Comparison of ENCODE assay signal across 8 cellular contexts in the genomic region with DNA sequence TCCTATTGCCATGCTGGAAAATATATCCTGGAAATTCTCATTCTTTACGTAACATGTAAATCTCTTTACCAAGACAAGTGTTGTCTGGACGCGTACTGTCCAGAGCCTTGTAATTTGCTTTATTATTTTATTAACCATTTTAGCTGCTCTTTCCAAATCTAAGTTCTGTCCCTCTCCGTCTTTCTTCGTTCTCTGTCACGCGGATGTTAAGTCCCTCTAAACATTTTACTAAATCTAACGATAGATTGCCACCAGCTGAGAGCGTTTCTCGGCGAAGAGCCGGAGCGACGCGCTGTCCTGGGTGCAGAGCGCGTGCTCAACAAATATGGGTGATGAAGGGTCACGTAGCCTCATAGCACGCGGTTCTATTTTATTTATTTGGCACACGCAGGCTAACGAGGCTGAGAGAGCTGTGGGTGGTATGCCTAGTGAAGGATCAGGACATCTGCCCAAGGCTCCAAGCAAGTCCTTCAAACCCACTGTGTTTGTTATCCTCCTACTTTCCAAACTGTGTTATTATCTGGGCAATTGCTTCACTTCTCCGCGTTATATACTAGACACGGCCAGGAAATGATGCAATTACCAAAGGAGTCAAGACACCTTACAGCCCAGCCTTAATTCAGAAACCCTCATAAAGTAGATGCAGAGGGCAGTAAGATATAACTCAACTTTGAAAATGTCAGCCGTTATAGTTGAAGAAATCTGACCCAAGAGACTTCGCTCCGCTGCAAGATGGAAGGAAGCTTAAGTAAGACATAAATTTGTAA. TPM values are rescaled to one million over a fixed set of nuclear protein-coding genes. Genes with fewer than 3 reads are reported as not detected.
A peak's percentile ranks its signal among the peaks of the same experiment; 100 is the strongest.
DNase-seq lines count a peak whose midpoint lies in the region; ATAC-seq and TF ChIP-seq lines count a peak whose summit lies in the region.

No MANE protein-coding gene starts in this region.

- H3K4me3 Mint-ChIP-seq in activated CD8-positive, alpha-beta T cell treated with anti-CD3 and anti-CD28 coated beads, Interleukin-2, amount 10 ng/mL, durations not matched to agents 7 days and 5 days: no peak overlapping the region

- CTCF ChIA-PET in activated CD8-positive, alpha-beta T cell treated with anti-CD3 and anti-CD28 coated beads, Interleukin-2, amount 10 ng/mL, durations not matched to agents 7 days and 5 days (lab: Charles Lee): interaction anchor here (0.7 to 5.4 kb wide), 18 partner anchors 10 to 588 kb away, joined by 3 to 122 read pairs (median 4); a partner anchor contains a TSS

- H3K9me3 ChIP-seq in mucosa of stomach (ENCODE audit: control insufficient read depth, low read length): no peaks in the 10 kb centered on the region
- H3K9me3 ChIP-seq in stomach: no peaks in the 10 kb centered on the region

- peaks cover 11% of the 10 kb centered on the region for H3K4me1 Mint-ChIP-seq in activated CD8-positive, alpha-beta T cell treated with anti-CD3 and anti-CD28 coated beads, Interleukin-2, amount 10 ng/mL, durations not matched to agents 7 days and 5 days (ENCODE audit: low read depth)

- TF ChIP-seq CTCF in stomach (IDR thresholded peaks at IDR 0.05): no peak

- DNase-seq in COLO668 (lab: John Stamatoyannopoulos, UW; ENCODE audit: unreplicated experiment) (peak; percentile 51), NCI-H82 treated with DMSO at 0.1 percent for 48 hours (lab: John Stamatoyannopoulos, UW; ENCODE audit: unreplicated experiment) (peak; percentile 84), epithelial cell of prostate (ENCODE audit: low read depth, low spot score) (no peak), stomach (peak; percentile 52)
- DNase-seq in activated CD8-positive, alpha-beta T cell treated with anti-CD3 and anti-CD28 coated beads, Interleukin-2, amount 10 ng/mL, durations not matched to agents 7 days and 5 days: peak; percentile 67

- 0 to 1% (median 0%) methylated on average over 25 to 28 of the region's 28 CpGs for WGBS in stomach, 5 donors

- no peaks in the 10 kb centered on the region for H3K9me3 Mint-ChIP-seq in activated CD8-positive, alpha-beta T cell treated with anti-CD3 and anti-CD28 coated beads, Interleukin-2, amount 10 ng/mL, durations not matched to agents 7 days and 5 days (ENCODE audit: insufficient read depth)

- H3K4me3 ChIP-seq in mucosa of stomach (ENCODE audit: low read length) (peak overlapping the region; percentile 64), stomach (peak overlapping the region; percentile 42 to 59 (median 57))

- H3K27ac ChIP-seq in epithelial cell of prostate: peak overlapping the region; percentile 97
- peak overlapping the region; percentile 90 to 97 (median 95) for H3K27ac ChIP-seq in stomach

- H3K36me3 ChIP-seq in mucosa of stomach (ENCODE audit: control insufficient read depth, insufficient read depth, low read length) (no peaks in the 10 kb centered on the region), stomach (no peaks in the 10 kb centered on the region)

- POLR2A ChIA-PET in activated CD8-positive, alpha-beta T cell treated with anti-CD3 and anti-CD28 coated beads, Interleukin-2, amount 10 ng/mL, durations not matched to agents 7 days and 5 days (lab: Charles Lee): interaction anchor here (0.5 to 4.7 kb wide), 14 partner anchors 10 to 479 kb away, joined by 3 to 186 read pairs (median 4); a partner anchor contains a TSS

- no peak for TF ChIP-seq POLR2A in stomach (IDR thresholded peaks at IDR 0.05)

- TF ChIP-seq EP300 in stomach (IDR thresholded peaks at IDR 0.05): no peak

- intact Hi-C loops in stomach (cut with DNase I; ENCODE audit: low total_unique reads): loop anchor here (10.0 kb wide), 1 partner anchor 194 kb away; no protein-coding TSS in a partner anchor

- H3K4me1 ChIP-seq in mucosa of stomach (ENCODE audit: control insufficient read depth, insufficient read depth, low read length): no peaks in the 10 kb centered on the region
- peaks cover 0 to 14% (median 4%) of the 10 kb centered on the region in 4 donors for H3K4me1 ChIP-seq in stomach

- ATAC-seq in GM19452 (IDR thresholded peaks at IDR 0.05; ENCODE audit: unreplicated experiment) (peak; percentile 81), HG03520 (IDR thresholded peaks at IDR 0.05; ENCODE audit: unreplicated experiment) (peak; percentile 72)
- ATAC-seq in activated CD8-positive, alpha-beta T cell treated with anti-CD3 and anti-CD28 coated beads, Interleukin-2, amount 10 ng/mL, durations not matched to agents 7 days and 5 days: peak; percentile 83

- peak overlapping the region; percentile 86 for H3K9ac ChIP-seq in mucosa of stomach (ENCODE audit: low read length)

- H3K27me3 ChIP-seq in mucosa of stomach (ENCODE audit: control insufficient read depth, insufficient read depth, low read length): no peaks in the 10 kb centered on the region
- no peaks in the 10 kb centered on the region for H3K27me3 ChIP-seq in stomach

- H3K36me3 Mint-ChIP-seq in activated CD8-positive, alpha-beta T cell treated with anti-CD3 and anti-CD28 coated beads, Interleukin-2, amount 10 ng/mL, durations not matched to agents 7 days and 5 days (ENCODE audit: low read depth): peaks cover 3% of the 10 kb centered on the region

- H3K27ac Mint-ChIP-seq in activated CD8-positive, alpha-beta T cell treated with anti-CD3 and anti-CD28 coated beads, Interleukin-2, amount 10 ng/mL, durations not matched to agents 7 days and 5 days: no peak overlapping the region

- H3K27me3 Mint-ChIP-seq in activated CD8-positive, alpha-beta T cell treated with anti-CD3 and anti-CD28 coated beads, Interleukin-2, amount 10 ng/mL, durations not matched to agents 7 days and 5 days (ENCODE audit: low read depth): peaks cover 19% of the 10 kb centered on the region

RNA-seq across cellular contexts. Expression of a gene that starts 10.0 kb away (rescaled TPM):
- 10 to 100 TPM; 27.8 to 31.7 TPM for total RNA-seq in activated CD8-positive, alpha-beta T cell treated with anti-CD3 and anti-CD28 coated beads, Interleukin-2, amount 10 ng/mL, durations not matched to agents 7 days and 5 days
- total RNA-seq in stomach: 100 to 1,000 TPM in 1 of 5 donors, 10 to 100 TPM in 3, 1 to 10 TPM in 1; 1.2 to 131 (median 27.5) TPM
- polyA plus RNA-seq in stomach: 10 to 100 TPM; 13.7 to 26.0 (median 17.6) TPM

RNA-seq across cellular contexts. Expression of a gene that starts 31.3 kb away (rescaled TPM):
- not detected for total RNA-seq in activated CD8-positive, alpha-beta T cell treated with anti-CD3 and anti-CD28 coated beads, Interleukin-2, amount 10 ng/mL, durations not matched to agents 7 days and 5 days
- total RNA-seq in stomach: 1 to 10 TPM in 3 of 5 donors, not detected in 2; 1.0 to 1.7 (median 1.3) TPM
- polyA plus RNA-seq in stomach: 1 to 10 TPM in 2 of 3 donors, under 1 TPM in 1; 0.83 to 3.8 (median 1.1) TPM
